18 cellular contexts compared by ENCODE assay signal in the genomic region with DNA sequence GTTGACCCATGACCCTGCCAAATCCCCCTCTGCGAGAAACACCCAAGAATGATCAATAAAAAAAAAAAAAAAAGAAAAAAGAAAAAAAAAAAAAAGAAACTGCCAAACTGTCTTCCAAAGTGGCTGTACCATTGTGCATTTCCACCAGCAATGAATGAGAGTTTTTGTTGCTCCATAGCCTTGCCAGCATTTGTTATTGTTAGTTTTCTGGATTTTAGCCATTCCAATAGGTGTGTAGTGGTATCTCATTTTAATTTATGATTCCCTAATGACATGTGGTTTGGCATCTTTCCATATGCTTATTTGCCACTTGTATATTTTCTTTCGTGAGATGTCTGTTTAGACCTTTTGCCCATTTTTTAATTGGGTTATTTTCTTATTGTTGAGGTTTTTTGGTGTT. TPM values are rescaled to one million over a fixed set of nuclear protein-coding genes. Genes with fewer than 3 reads are reported as not detected.
DNase-seq lines count a peak whose midpoint lies in the region; ATAC-seq, FAIRE-seq and TF ChIP-seq lines count a peak whose summit lies in the region.
"Had no signal": no experiment of that assay in that cellular context is flagged by ENCODE, and none has a peak within 500 bp of the region (broad histone marks: within the 10 kb centered on the region; RNA-seq: fewer than 3 reads in every experiment).

No MANE protein-coding gene starts in this region.

- no peak overlapping the region for H2AFZ ChIP-seq in HepG2 (ENCODE audit: low read length)

- POLR2A ChIA-PET in HepG2 (lab: Yijun Ruan, JAX) (no interaction called here), HEK293T (lab: Yijun Ruan, JAX) (no interaction called here)

- peak overlapping the region; percentile 65 for H3K27ac Mint-ChIP-seq in glutamatergic neuron (ENCODE audit: unreplicated experiment)
- H3K27ac Mint-ChIP-seq: CD4-positive, alpha-beta memory T cell had no signal

- no peaks in the 10 kb centered on the region for H3K27me3 Mint-ChIP-seq in glutamatergic neuron (ENCODE audit: unreplicated experiment)

- FAIRE-seq in HepG2 (lab: Jason Lieb, UNC): no peak
- FAIRE-seq: GM12891, GM18507, H54 had no signal

- no peak for TF ChIP-seq EP300 in HepG2 (IDR thresholded peaks at IDR 0.05; ENCODE audit: low read depth in 2 of 2, low read length in 2 of 2)
- no peak for TF ChIP-seq EP300 in HepG2 (CRISPR knock-in tag; IDR thresholded peaks at IDR 0.05; ENCODE audit: borderline replicate concordance)

- CTCF ChIA-PET in HepG2 (lab: Yijun Ruan, JAX; ENCODE audit: low intra/inter-chr PET ratio, low total read pairs) (no interaction called here), HEK293T (lab: Yijun Ruan, JAX) (no interaction called here)

- H3K4me1 Mint-ChIP-seq in glutamatergic neuron (ENCODE audit: low read depth, unreplicated experiment): peaks cover 10% of the 10 kb centered on the region

- peaks cover 1% of the 10 kb centered on the region for H3K9me3 Mint-ChIP-seq in glutamatergic neuron (ENCODE audit: unreplicated experiment)
- H3K9me3 Mint-ChIP-seq: CD4-positive, alpha-beta memory T cell had no signal

- H4K20me1 ChIP-seq in HepG2 (ENCODE audit: insufficient read depth, low read length): no peaks in the 10 kb centered on the region

- no peak for TF ChIP-seq RAD21 in HepG2 (CRISPR knock-in tag; IDR thresholded peaks at IDR 0.05)

- no peaks in the 10 kb centered on the region; a peak in 1 of 5 replicates for H3K27me3 ChIP-seq in HepG2 (ENCODE audit: control insufficient read depth in 1 of 2, insufficient read depth in 2 of 2, low read length in 2 of 2)
- H3K27me3 ChIP-seq in right lobe of liver: no peaks in the 10 kb centered on the region

- no peaks in the 10 kb centered on the region for H3K36me3 Mint-ChIP-seq in glutamatergic neuron (ENCODE audit: unreplicated experiment)
- H3K36me3 Mint-ChIP-seq: CD4-positive, alpha-beta memory T cell had no signal

- H3K9ac ChIP-seq in HepG2 (ENCODE audit: insufficient read depth, low read depth, low read length): no peak overlapping the region

- H3K4me2 ChIP-seq in HepG2 (ENCODE audit: low read depth, low read length): no peak overlapping the region

- no TSS peak for BruUV-seq in HepG2 (replicated peaks; lab: Mats Ljungman, UMichigan)

- intact Hi-C loops in HepG2 (cut with micrococcal nuclease; ENCODE audit: unreplicated experiment): no loop called here
- intact Hi-C loops in right lobe of liver (cut with DNase I): no loop called here

- H3K36me3 ChIP-seq in HepG2 (replicated peaks in 1 of 2; ENCODE audit: control insufficient read depth in 1 of 2, insufficient read depth in 2 of 2, low read length in 2 of 2): no peaks in the 10 kb centered on the region
- no peaks in the 10 kb centered on the region for H3K36me3 ChIP-seq in right lobe of liver
- H3K36me3 ChIP-seq: HAP-1 had no signal

- H3K4me3 ChIP-seq in HepG2 (replicated peaks in 1 of 3; ENCODE audit: insufficient read depth in 1 of 3, low read depth in 2 of 3, low read length in 3 of 3): no peak overlapping the region
- H3K4me3 ChIP-seq in right lobe of liver: no peak overlapping the region
- H3K4me3 ChIP-seq: HAP-1 had no signal

- in situ Hi-C loops in HepG2 (cut with HindIII; ENCODE audit: extremely low pct_ligation_motif_present, low pct_unique_long_range_greater_than_20kb): no loop called here

- H3K27ac ChIP-seq in HepG2 (ENCODE audit: extremely low read length, insufficient read depth, low read length) (no peak overlapping the region), right lobe of liver (no peak overlapping the region)

- peak; percentile 10 for DNase-seq in DMS79 treated with DMSO at 0.1 percent for 48 hours (lab: John Stamatoyannopoulos, UW)
- DNase-seq in DMS79 (lab: John Stamatoyannopoulos, UW): no peak
- no peak for DNase-seq in HepG2 (ENCODE audit: low spot score)
- DNase-seq in right lobe of liver: no peak
- no peak for DNase-seq in HEK293T (ENCODE audit: extremely low spot score)
- no peak for DNase-seq in glutamatergic neuron
- no peak for DNase-seq in dedifferentiated amniotic fluid mesenchymal stem cell (ENCODE audit: extremely low spot score)
- DNase-seq in midbrain (lab: John Stamatoyannopoulos, UW): no peak
- DNase-seq: C1 segment of cervical spinal cord; Calu3; CD4-positive, alpha-beta memory T cell; COR-L47; GF-D8; GOT3 had no signal

- H3K4me1 ChIP-seq in HepG2 (ENCODE audit: insufficient read depth, low read length) (no peaks in the 10 kb centered on the region), right lobe of liver (no peaks in the 10 kb centered on the region)

- TF ChIP-seq POLR2A in HepG2 (IDR thresholded peaks at IDR 0.05; ENCODE audit: insufficient read depth in 1 of 2, low read depth in 2 of 2, low read length in 2 of 2): no peak
- TF ChIP-seq POLR2A in right lobe of liver (IDR thresholded peaks at IDR 0.05): no peak

- no peak for ATAC-seq in HepG2
- no peak for ATAC-seq in right lobe of liver

- H3K79me2 ChIP-seq in HepG2 (ENCODE audit: insufficient read depth, low read length): no peaks in the 10 kb centered on the region

- no peaks in the 10 kb centered on the region for H3K9me3 ChIP-seq in HepG2 (ENCODE audit: low read length)
- H3K9me3 ChIP-seq in right lobe of liver: no peaks in the 10 kb centered on the region
- H3K9me3 ChIP-seq: HAP-1 had no signal

- no peak for TF ChIP-seq CTCF in HepG2 (CRISPR knock-in tag; IDR thresholded peaks at IDR 0.05)
- no peak for TF ChIP-seq CTCF in right lobe of liver (IDR thresholded peaks at IDR 0.05)
- TF ChIP-seq CTCF in glutamatergic neuron (IDR thresholded peaks at IDR 0.05; ENCODE audit: partially characterized antibody, unreplicated experiment): no peak

- no peak overlapping the region for H3K4me3 Mint-ChIP-seq in glutamatergic neuron (ENCODE audit: unreplicated experiment)
- H3K4me3 Mint-ChIP-seq: CD4-positive, alpha-beta memory T cell had no signal

- WGBS in HepG2 (ENCODE audit: low lambda C conversion rate): 48% methylated on average over 2 of the region's 2 CpGs
- 49% methylated on average over 2 of the region's 2 CpGs for WGBS in right lobe of liver (ENCODE audit: insufficient coverage, low coverage, low lambda C conversion rate, missing lambda C conversion rate)

TF ChIP-seq in HepG2, 621 proteins besides CTCF, POLR2A, EP300 and RAD21:
- TF ChIP-seq ZNF7 (CRISPR knock-in tag; IDR thresholded peaks at IDR 0.05) (peak; percentile 75), KLF6 (CRISPR knock-in tag; IDR thresholded peaks at IDR 0.05) (no peak)

TF ChIP-seq in HEK293T, 16 proteins besides CTCF, POLR2A, EP300 and RAD21:
- 0 out of 2 replicates have a peak, but pooled peaks have one; percentile 16 for TF ChIP-seq ZNF384 (IDR thresholded peaks at IDR 0.05)
- no peak for TF ChIP-seq TARDBP (IDR thresholded peaks at IDR 0.05)

RNA-seq across cellular contexts. Expression of gene WDTC1, which starts 13.3 kb away (rescaled TPM):
- 5.5 and 7.7 TPM in 2 replicates for total RNA-seq in HepG2 (2016; rRNA removed; fragmentation: Illumina TruSeq; extraction: Trizol)
- 2.2 and 2.3 TPM in 2 replicates for total RNA-seq in HepG2 (2016; cell fraction: cytosol; rRNA removed; fragmentation: Illumina TruSeq; extraction: Trizol; ENCODE audit: low read depth)
- total RNA-seq in HepG2 (2016; cell fraction: insoluble cytoplasmic fraction; rRNA removed; fragmentation: Illumina TruSeq; extraction: Trizol): 6.1 and 6.4 TPM in 2 replicates
- 10.0 and 10.7 TPM in 2 replicates for total RNA-seq in HepG2 (2016; cell fraction: membrane; rRNA removed; fragmentation: Illumina TruSeq; extraction: Trizol)
- total RNA-seq in HepG2 (2016; cell fraction: nucleus; rRNA removed; fragmentation: Illumina TruSeq; extraction: Trizol): 3.9 and 4.5 TPM in 2 replicates
- 5.5 and 7.1 TPM in 2 replicates for polyA plus RNA-seq in HepG2 (2011; rRNA removed)
- polyA plus RNA-seq in HepG2 (2011; cell fraction: cytosol; rRNA removed): 3.8 and 4.1 TPM in 2 replicates
- 8.1 and 9.1 TPM in 2 replicates for polyA plus RNA-seq in HepG2 (2011; cell fraction: nucleus; rRNA removed)
- 10.2 and 12.4 TPM in 2 replicates for polyA plus RNA-seq in HepG2 (2012)
- polyA plus RNA-seq in HepG2 (2016; cell fraction: cytosol; fragmentation: Illumina TruSeq; extraction: Trizol; ENCODE audit: low read depth): 2.4 TPM in 2 replicates
- polyA plus RNA-seq in HepG2 (2016; cell fraction: insoluble cytoplasmic fraction; fragmentation: Illumina TruSeq; extraction: Trizol; ENCODE audit: low read depth): 6.3 and 8.9 TPM in 2 replicates
- polyA plus RNA-seq in HepG2 (2016; cell fraction: membrane; fragmentation: Illumina TruSeq; extraction: Trizol; ENCODE audit: low read depth): 8.9 and 9.3 TPM in 2 replicates
- polyA plus RNA-seq in HepG2 (2016; cell fraction: nucleus; fragmentation: Illumina TruSeq; extraction: Trizol; ENCODE audit: insufficient read depth, low read depth): 6.3 and 6.8 TPM in 2 replicates
- polyA minus RNA-seq in HepG2 (2011; rRNA and poly(A)+ RNA removed; ENCODE audit: low replicate concordance): 11.5 and 12.8 TPM in 2 replicates
- polyA minus RNA-seq in HepG2 (2011; cell fraction: cytosol; rRNA and poly(A)+ RNA removed): 3.9 and 4.7 TPM in 2 replicates
- polyA minus RNA-seq in HepG2 (2011; cell fraction: nucleus; rRNA and poly(A)+ RNA removed): 3.7 and 4.8 TPM in 2 replicates
- 10 to 100 TPM; 17.6 to 22.7 (median 19.8) TPM for total RNA-seq in right lobe of liver
- 49.4 TPM for total RNA-seq in glutamatergic neuron (ENCODE audit: unreplicated experiment)
